In genomic region chr4:142378179-142378578, GRCh38 we compare ENCODE assay signal across 1 cellular context.
TF ChIP-seq lines count a peak whose summit lies in the region.

No MANE protein-coding gene starts in this region.

TF ChIP-seq in H1, 55 proteins besides CTCF, POLR2A, EP300 and RAD21 (continued from another document):
- TF ChIP-seq ATF2 (IDR thresholded peaks at IDR 0.05; ENCODE audit: low read length) (no peak), EGR1 (IDR thresholded peaks at IDR 0.05; ENCODE audit: borderline replicate concordance, low read depth, low read length) (no peak), RBBP5 (IDR thresholded peaks at IDR 0.05; ENCODE audit: borderline replicate concordance, low read depth, low read length) (no peak)
